In genomic region chr15:29676374-29676960, GRCh38 we compare ENCODE assay signal across 8 cellular contexts.
DNase-seq lines count a peak whose midpoint lies in the region; ATAC-seq, FAIRE-seq and TF ChIP-seq lines count a peak whose summit lies in the region.
"Not testable (repeated sequence)": the region's sequence is repeated elsewhere in the genome, so short reads cannot be mapped to it uniquely, and the experiment has no call there.

No MANE protein-coding gene starts in this region.

- POLR2A ChIA-PET in AG04450 (lab: Yijun Ruan, JAX) = not testable (repeated sequence)
- POLR2A ChIA-PET in K562 (lab: Yijun Ruan, JAX) = interaction anchor here (0.6 kb wide), 1 partner anchor 344 kb away, joined by 3 read pairs; no protein-coding TSS in a partner anchor

- not testable (repeated sequence) for H3K4me3 ChIP-seq in AG04450 (ENCODE audit: low read depth, low read length); K562; epithelial cell of esophagus (ENCODE audit: low read length); smooth muscle cell

- not testable (repeated sequence) for TF ChIP-seq CTCF in AG04450 (IDR thresholded peaks at IDR 0.05; ENCODE audit: low read depth, low read length); HFFc6 (IDR thresholded peaks at IDR 0.05); K562 (IDR thresholded peaks at IDR 0.05 in 2 of 3, conservative IDR thresholded peaks at IDR 0.05 in 1 of 3; ENCODE audit: insufficient read depth in 2 of 3, low read depth in 1 of 3, low read length in 3 of 3); epithelial cell of esophagus (IDR thresholded peaks at IDR 0.05; ENCODE audit: insufficient read depth, low read depth, low read length, missing control alignments); nephron progenitor cell (IDR thresholded peaks at IDR 0.05); smooth muscle cell (IDR thresholded peaks at IDR 0.05; ENCODE audit: borderline replicate concordance, insufficient read depth, poor library complexity, severe bottlenecking)

- TF ChIP-seq RAD21 in K562 (CRISPR knock-in tag; conservative IDR thresholded peaks at IDR 0.05 in 1 of 2, IDR thresholded peaks at IDR 0.05 in 1 of 2) = not testable (repeated sequence)

- H3K79me2 ChIP-seq in K562 (ENCODE audit: control insufficient read depth, insufficient read depth, low read length); smooth muscle cell (ENCODE audit: low read depth): not testable (repeated sequence)

- not testable (repeated sequence) for H3K27me3 Mint-ChIP-seq in HFFc6 (ENCODE audit: insufficient read depth)
- peaks cover 28% of the 10 kb centered on the region for H3K27me3 Mint-ChIP-seq in nephron progenitor cell (ENCODE audit: low read depth, poor library complexity)

- H3K4me3 Mint-ChIP-seq in HFFc6 (peak overlapping the region; percentile 75), nephron progenitor cell (peak overlapping the region; percentile 79)

- H3K36me3 ChIP-seq in K562 (ENCODE audit: control insufficient read depth, insufficient read depth, low read length); smooth muscle cell (ENCODE audit: low read depth): not testable (repeated sequence)

- H3F3A ChIP-seq in smooth muscle cell (ENCODE audit: low read depth) = not testable (repeated sequence)

- not testable (repeated sequence) for H3K9me1 ChIP-seq in K562 (ENCODE audit: control insufficient read depth, insufficient read depth, low read length)

- not testable (repeated sequence) for FAIRE-seq in K562 (lab: Jason Lieb, UNC)

- BruUV-seq in K562 (replicated peaks; lab: Mats Ljungman, UMichigan) = not testable (repeated sequence)

- H4K20me1 ChIP-seq in K562 (replicated peaks; ENCODE audit: control insufficient read depth, insufficient read depth, low read length); smooth muscle cell (ENCODE audit: low read depth): not testable (repeated sequence)

- peak overlapping the region; percentile 2 for H3K27ac ChIP-seq in AG04450 (ENCODE audit: low read depth, low read length)
- not testable (repeated sequence) for H3K27ac ChIP-seq in K562 (ENCODE audit: extremely low read depth, low read depth, low read length); smooth muscle cell (ENCODE audit: low read depth)

- CTCF ChIA-PET in AG04450 (lab: Charles Lee) = interaction anchor here (1.1 to 1.7 kb wide), 4 partner anchors 8 to 398 kb away, joined by 4 to 19 read pairs (median 6); no protein-coding TSS in a partner anchor
- CTCF ChIA-PET in K562 (lab: Yijun Ruan, JAX; ENCODE audit: low intra/inter-chr PET ratio) = not testable (repeated sequence)

- peaks cover 53% of the 10 kb centered on the region for H3K4me1 Mint-ChIP-seq in HFFc6 (ENCODE audit: low read depth)
- peaks cover 37% of the 10 kb centered on the region for H3K4me1 Mint-ChIP-seq in nephron progenitor cell

- H3K4me1 ChIP-seq in K562 (replicated peaks in 1 of 2; ENCODE audit: control insufficient read depth in 2 of 2, insufficient read depth in 2 of 2, low read length in 2 of 2) = peaks cover 17 to 24% of the 10 kb centered on the region in 2 experiments
- not testable (repeated sequence) for H3K4me1 ChIP-seq in smooth muscle cell (ENCODE audit: low read depth)

- H2AFZ ChIP-seq in K562 (ENCODE audit: low read depth, low read length); smooth muscle cell (ENCODE audit: low read depth): not testable (repeated sequence)

- TF ChIP-seq POLR2A in K562 (conservative IDR thresholded peaks at IDR 0.05) = not testable (repeated sequence)

- not testable (repeated sequence) for H3K27me3 ChIP-seq in AG04450 (ENCODE audit: control insufficient read depth, insufficient read depth, low read length); smooth muscle cell (ENCODE audit: low read depth)
- peaks cover 8 to 22% of the 10 kb centered on the region in 2 experiments; a peak in 3 of 5 replicates for H3K27me3 ChIP-seq in K562 (ENCODE audit: control insufficient read depth in 2 of 2, insufficient read depth in 2 of 2, low read length in 2 of 2)

- peak overlapping the region; percentile 87; the same call in 1 of the 2 replicates for H3K27ac Mint-ChIP-seq in HFFc6
- not testable (repeated sequence) for H3K27ac Mint-ChIP-seq in nephron progenitor cell

- intact Hi-C loops in K562 (cut with micrococcal nuclease) = not testable (repeated sequence)

- WGBS in K562 (ENCODE audit: insufficient coverage, low coverage, missing lambda C conversion rate) = 20% methylated on average over 13 of the region's 13 CpGs
- 84% methylated on average over 13 of the region's 13 CpGs for WGBS in smooth muscle cell (ENCODE audit: low lambda C conversion rate)

- not testable (repeated sequence) for H3K9ac ChIP-seq in K562 (ENCODE audit: insufficient read depth in 1 of 2, low read depth in 2 of 2, low read length in 2 of 2); smooth muscle cell (ENCODE audit: low read depth)

- not testable (repeated sequence) for DNase-seq in AG04450 (ENCODE audit: low read depth, low spot score); K562 (ENCODE audit: extremely low read depth in 1 of 4, low spot score in 3 of 4); nephron progenitor cell; smooth muscle cell (lab: John Stamatoyannopoulos, UW; ENCODE audit: unreplicated experiment)
- DNase-seq in HFFc6 (peak; percentile 40), RKO (ENCODE audit: low spot score) (peak; percentile 32), epithelial cell of esophagus (ENCODE audit: low read depth) (peak; percentile 49), inferior parietal cortex (ENCODE audit: extremely low spot score) (peak; percentile 27)

- ATAC-seq in K562 = not testable (repeated sequence)

- not testable (repeated sequence) for H3K9me3 Mint-ChIP-seq in HFFc6, nephron progenitor cell

- not testable (repeated sequence) for TF ChIP-seq EP300 in K562 (IDR thresholded peaks at IDR 0.05; ENCODE audit: low read length)

- H3K4me2 ChIP-seq in K562 (ENCODE audit: insufficient read depth, low read length) = not testable (repeated sequence)
- peak overlapping the region; percentile 95 for H3K4me2 ChIP-seq in smooth muscle cell

- in situ Hi-C loops in K562 (cut with MboI) = not testable (repeated sequence)

- not testable (repeated sequence) for H3K9me3 ChIP-seq in AG04450 (ENCODE audit: control insufficient read depth, insufficient read depth, low read length); K562 (replicated peaks; ENCODE audit: control insufficient read depth, insufficient read depth, low read depth, low read length); smooth muscle cell (replicated peaks; ENCODE audit: low read depth)

- H3K36me3 Mint-ChIP-seq in HFFc6 (ENCODE audit: low read depth) = peaks cover 10% of the 10 kb centered on the region; the same call in 1 of the 2 replicates
- H3K36me3 Mint-ChIP-seq in nephron progenitor cell (ENCODE audit: low read depth) = not testable (repeated sequence)

TF ChIP-seq in K562, 482 proteins besides CTCF, POLR2A, EP300 and RAD21:
- 0 out of 2 replicates have a peak, but pooled peaks have one; percentile 19 for TF ChIP-seq FOSL1 (tag; conservative IDR thresholded peaks at IDR 0.05)
- TF ChIP-seq, protein P1, sequence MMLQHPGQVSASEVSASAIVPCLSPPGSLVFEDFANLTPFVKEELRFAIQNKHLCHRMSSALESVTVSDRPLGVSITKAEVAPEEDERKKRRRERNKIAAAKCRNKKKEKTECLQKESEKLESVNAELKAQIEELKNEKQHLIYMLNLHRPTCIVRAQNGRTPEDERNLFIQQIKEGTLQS (IDR thresholded peaks at IDR 0.05) = peak; percentile 46; the same call in 1 of the 2 replicates
- TF ChIP-seq, protein P1 (CRISPR knock-in tag; conservative IDR thresholded peaks at IDR 0.05) = not testable (repeated sequence)
- TF ChIP-seq ZNF121 (CRISPR knock-in tag; conservative IDR thresholded peaks at IDR 0.05) = peak; percentile 80
TF ChIP-seq in K562: peak in this region for 3; not testable (repeated sequence) for 479.
